In the genomic region with DNA sequence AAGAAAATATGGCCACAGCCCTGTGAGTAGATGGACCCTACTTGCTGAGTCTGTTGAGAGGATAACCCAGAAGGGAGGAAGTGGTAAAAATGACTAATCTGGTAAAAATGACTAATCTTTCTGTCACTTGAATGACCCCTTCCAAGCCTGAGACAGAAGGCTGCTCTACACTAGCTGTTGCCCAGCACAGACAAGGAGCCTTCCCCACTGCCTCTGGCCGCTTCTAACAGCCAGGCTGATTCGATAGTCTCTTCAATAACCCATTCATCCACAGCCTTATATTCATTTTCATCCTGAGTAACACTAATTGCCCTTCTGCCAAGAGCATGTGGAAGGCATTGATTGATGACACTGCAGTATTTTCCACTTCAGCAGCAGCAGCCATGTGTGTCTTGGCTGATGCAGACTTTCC, we compare ENCODE assay signal across 1 cellular context.
A peak's percentile ranks its signal among the peaks of the same experiment; 100 is the strongest.
TF ChIP-seq lines count a peak whose summit lies in the region.

No MANE protein-coding gene starts in this region.

TF ChIP-seq in K562, 482 proteins besides CTCF, POLR2A, EP300 and RAD21 (continued from another document):
- TF ChIP-seq, protein P1, sequence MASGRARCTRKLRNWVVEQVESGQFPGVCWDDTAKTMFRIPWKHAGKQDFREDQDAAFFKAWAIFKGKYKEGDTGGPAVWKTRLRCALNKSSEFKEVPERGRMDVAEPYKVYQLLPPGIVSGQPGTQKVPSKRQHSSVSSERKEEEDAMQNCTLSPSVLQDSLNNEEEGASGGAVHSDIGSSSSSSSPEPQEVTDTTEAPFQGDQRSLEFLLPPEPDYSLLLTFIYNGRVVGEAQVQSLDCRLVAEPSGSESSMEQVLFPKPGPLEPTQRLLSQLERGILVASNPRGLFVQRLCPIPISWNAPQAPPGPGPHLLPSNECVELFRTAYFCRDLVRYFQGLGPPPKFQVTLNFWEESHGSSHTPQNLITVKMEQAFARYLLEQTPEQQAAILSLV (tag; IDR thresholded peaks at IDR 0.05), result no peak
- TF ChIP-seq, protein P2, sequence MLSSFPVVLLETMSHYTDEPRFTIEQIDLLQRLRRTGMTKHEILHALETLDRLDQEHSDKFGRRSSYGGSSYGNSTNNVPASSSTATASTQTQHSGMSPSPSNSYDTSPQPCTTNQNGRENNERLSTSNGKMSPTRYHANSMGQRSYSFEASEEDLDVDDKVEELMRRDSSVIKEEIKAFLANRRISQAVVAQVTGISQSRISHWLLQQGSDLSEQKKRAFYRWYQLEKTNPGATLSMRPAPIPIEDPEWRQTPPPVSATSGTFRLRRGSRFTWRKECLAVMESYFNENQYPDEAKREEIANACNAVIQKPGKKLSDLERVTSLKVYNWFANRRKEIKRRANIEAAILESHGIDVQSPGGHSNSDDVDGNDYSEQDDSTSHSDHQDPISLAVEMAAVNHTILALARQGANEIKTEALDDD (IDR thresholded peaks at IDR 0.05), result peak; percentile 97
- TF ChIP-seq, protein P3, sequence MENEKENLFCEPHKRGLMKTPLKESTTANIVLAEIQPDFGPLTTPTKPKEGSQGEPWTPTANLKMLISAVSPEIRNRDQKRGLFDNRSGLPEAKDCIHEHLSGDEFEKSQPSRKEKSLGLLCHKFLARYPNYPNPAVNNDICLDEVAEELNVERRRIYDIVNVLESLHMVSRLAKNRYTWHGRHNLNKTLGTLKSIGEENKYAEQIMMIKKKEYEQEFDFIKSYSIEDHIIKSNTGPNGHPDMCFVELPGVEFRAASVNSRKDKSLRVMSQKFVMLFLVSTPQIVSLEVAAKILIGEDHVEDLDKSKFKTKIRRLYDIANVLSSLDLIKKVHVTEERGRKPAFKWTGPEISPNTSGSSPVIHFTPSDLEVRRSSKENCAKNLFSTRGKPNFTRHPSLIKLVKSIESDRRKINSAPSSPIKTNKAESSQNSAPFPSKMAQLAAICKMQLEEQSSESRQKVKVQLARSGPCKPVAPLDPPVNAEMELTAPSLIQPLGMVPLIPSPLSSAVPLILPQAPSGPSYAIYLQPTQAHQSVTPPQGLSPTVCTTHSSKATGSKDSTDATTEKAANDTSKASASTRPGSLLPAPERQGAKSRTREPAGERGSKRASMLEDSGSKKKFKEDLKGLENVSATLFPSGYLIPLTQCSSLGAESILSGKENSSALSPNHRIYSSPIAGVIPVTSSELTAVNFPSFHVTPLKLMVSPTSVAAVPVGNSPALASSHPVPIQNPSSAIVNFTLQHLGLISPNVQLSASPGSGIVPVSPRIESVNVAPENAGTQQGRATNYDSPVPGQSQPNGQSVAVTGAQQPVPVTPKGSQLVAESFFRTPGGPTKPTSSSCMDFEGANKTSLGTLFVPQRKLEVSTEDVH (IDR thresholded peaks at IDR 0.05; ENCODE audit: low read depth, partially characterized antibody), result no peak
- no peak for TF ChIP-seq GTF2A2 (tag; IDR thresholded peaks at IDR 0.05)
- TF ChIP-seq ZNF184 (CRISPR knock-in tag; IDR thresholded peaks at IDR 0.05), result no peak
